8 cellular contexts compared by ENCODE assay signal in genomic region chr1:234599617-234600417, GRCh38. TPM values are rescaled to one million over a fixed set of nuclear protein-coding genes. Genes with fewer than 3 reads are reported as not detected.
A peak's percentile ranks its signal among the peaks of the same experiment; 100 is the strongest.
DNase-seq lines count a peak whose midpoint lies in the region; ATAC-seq, FAIRE-seq and TF ChIP-seq lines count a peak whose summit lies in the region.

No MANE protein-coding gene starts in this region.

- CTCF ChIA-PET in AG04449 (lab: Yijun Ruan, JAX) = interaction anchor here (0.8 to 2.5 kb wide), 7 partner anchors 15 to 491 kb away, joined by 3 to 22 read pairs (median 5); no protein-coding TSS in a partner anchor
- CTCF ChIA-PET in WTC11 (lab: Charles Lee) = interaction anchor here (0.6 to 2.4 kb wide), 7 partner anchors 9 to 484 kb away, joined by 3 to 8 read pairs (median 5); no protein-coding TSS in a partner anchor

- peaks cover 16% of the 10 kb centered on the region for H3K9me3 Mint-ChIP-seq in WTC11

- H3K27ac Mint-ChIP-seq in WTC11 = peak overlapping the region; percentile 84

- no peaks in the 10 kb centered on the region for H3K27me3 ChIP-seq in bronchial epithelial cell (ENCODE audit: control insufficient read depth, insufficient read depth, low read length)

- TF ChIP-seq CTCF in AG04449 (IDR thresholded peaks at IDR 0.05; ENCODE audit: insufficient read depth, low read length, missing control alignments) = no peak
- TF ChIP-seq CTCF in WTC11 (IDR thresholded peaks at IDR 0.05) = no peak
- no peak for TF ChIP-seq CTCF in bronchial epithelial cell (IDR thresholded peaks at IDR 0.05; ENCODE audit: insufficient read depth, low read length, severe bottlenecking)

- H3K4me3 Mint-ChIP-seq in WTC11 = peak overlapping the region; percentile 76

- H3K36me3 Mint-ChIP-seq in WTC11 = peaks cover 9% of the 10 kb centered on the region; the same call in 1 of the 2 replicates

- peaks cover 58% of the 10 kb centered on the region for H3K4me1 Mint-ChIP-seq in WTC11

- H3K36me3 ChIP-seq in bronchial epithelial cell (ENCODE audit: control insufficient read depth, insufficient read depth, low read length) = no peaks in the 10 kb centered on the region

- DNase-seq in AG04449 (ENCODE audit: low read depth, low spot score) (no peak), NCI-H2196 (lab: John Stamatoyannopoulos, UW; ENCODE audit: unreplicated experiment) (peak; percentile 68), WTC11 (ENCODE audit: low spot score) (peak; percentile 85), bronchial epithelial cell (ENCODE audit: low read depth) (no peak), inferior parietal cortex (ENCODE audit: extremely low spot score) (peak; percentile 75), smooth muscle cell of the brain vasculature (ENCODE audit: low read depth, low spot score) (peak; percentile 69)

- ATAC-seq in GM18868 (IDR thresholded peaks at IDR 0.05; ENCODE audit: unreplicated experiment) = peak; percentile 73
- ATAC-seq in HG03066 (IDR thresholded peaks at IDR 0.05; ENCODE audit: low read depth, unreplicated experiment) = peak; percentile 54
- ATAC-seq in WTC11 = peak; percentile 89

- FAIRE-seq in bronchial epithelial cell (lab: Jason Lieb, UNC) = no peak

- POLR2A ChIA-PET in AG04449 (lab: Yijun Ruan, JAX) (interaction anchor here (0.5 to 2.6 kb wide), 11 partner anchors 10 to 484 kb away, joined by 3 to 8 read pairs (median 4); partner anchors contain the start of gene IRF2BP2), WTC11 (lab: Charles Lee) (interaction anchor here (0.6 to 3.1 kb wide), 7 partner anchors 11 to 467 kb away, joined by 3 to 30 read pairs (median 3); partner anchors contain the start of gene IRF2BP2)

- H3K4me3 ChIP-seq in AG04449 (ENCODE audit: low read depth, low read length) (peak overlapping the region; percentile 61), bronchial epithelial cell (ENCODE audit: low read depth, low read length) (peak overlapping the region; percentile 31)

- H3K27me3 Mint-ChIP-seq in WTC11 (ENCODE audit: low read depth) = no peaks in the 10 kb centered on the region; the same call in 1 of the 2 replicates

TF ChIP-seq in WTC11, 78 proteins besides CTCF, POLR2A, EP300 and RAD21 (continues in another document):
- peak; percentile 45; the same call in 1 of the 2 replicates for TF ChIP-seq GABPB1 (CRISPR knock-in tag; IDR thresholded peaks at IDR 0.05)
- no peak for TF ChIP-seq ZNF671 (CRISPR knock-in tag; IDR thresholded peaks at IDR 0.05)
- TF ChIP-seq HMGXB4 (CRISPR knock-in tag; IDR thresholded peaks at IDR 0.05) = 0 out of 2 replicates have a peak, but pooled peaks have one; percentile 37
- TF ChIP-seq ZNF416 (CRISPR knock-in tag; IDR thresholded peaks at IDR 0.05) = no peak
- TF ChIP-seq USF1 (CRISPR knock-in tag; IDR thresholded peaks at IDR 0.05) = 0 out of 2 replicates have a peak, but pooled peaks have one; percentile 14
- no peak for TF ChIP-seq ZNF232 (CRISPR knock-in tag; IDR thresholded peaks at IDR 0.05)
- no peak for TF ChIP-seq FOXJ3 (CRISPR knock-in tag; IDR thresholded peaks at IDR 0.05; ENCODE audit: borderline replicate concordance)
- TF ChIP-seq FOXK1 (CRISPR knock-in tag; IDR thresholded peaks at IDR 0.05) = 0 out of 2 replicates have a peak, but pooled peaks have one; percentile 52
- TF ChIP-seq USF2 (CRISPR knock-in tag; IDR thresholded peaks at IDR 0.05) = no peak
- no peak for TF ChIP-seq RORB (CRISPR knock-in tag; IDR thresholded peaks at IDR 0.05)
- TF ChIP-seq ZBTB21 (CRISPR knock-in tag; IDR thresholded peaks at IDR 0.05; ENCODE audit: borderline replicate concordance) = no peak
- no peak for TF ChIP-seq CREB1 (CRISPR knock-in tag; IDR thresholded peaks at IDR 0.05)
- no peak for TF ChIP-seq ATF6 (CRISPR knock-in tag; IDR thresholded peaks at IDR 0.05)
- peak; percentile 55; the same call in 1 of the 2 replicates for TF ChIP-seq MYBL2 (CRISPR knock-in tag; IDR thresholded peaks at IDR 0.05)
- TF ChIP-seq E2F4 (CRISPR knock-in tag; IDR thresholded peaks at IDR 0.05; ENCODE audit: borderline replicate concordance, low read depth) = no peak
- TF ChIP-seq SMAD3 (CRISPR knock-in tag; IDR thresholded peaks at IDR 0.05; ENCODE audit: borderline replicate concordance) = 0 out of 2 replicates have a peak, but pooled peaks have one; percentile 19
- TF ChIP-seq TEAD4 (CRISPR knock-in tag; IDR thresholded peaks at IDR 0.05) = peak; percentile 42; the same call in 1 of the 2 replicates
- peak; percentile 77; the same call in 1 of the 2 replicates for TF ChIP-seq E2F5 (CRISPR knock-in tag; IDR thresholded peaks at IDR 0.05)
- TF ChIP-seq MAX (CRISPR knock-in tag; IDR thresholded peaks at IDR 0.05) = peak; percentile 84
- TF ChIP-seq CREM (CRISPR knock-in tag; IDR thresholded peaks at IDR 0.05) = 0 out of 2 replicates have a peak, but pooled peaks have one; percentile 26

RNA-seq across cellular contexts. Expression of gene IRF2BP2, which starts 10.2 kb away (rescaled TPM):
- total RNA-seq in WTC11 (2021) = 61.9 to 70.9 TPM (median 62.4 TPM) in 3 replicates
- total RNA-seq in bronchial epithelial cell = 64.1 and 80.3 TPM in 2 replicates

Comparison
In these comparisons a context has a peak if more than half of its experiments do, and no peak if none do; other contexts are left out.
1. DNase-seq: peak in NCI-H2196 (single experiment), WTC11 (single experiment), inferior parietal cortex (single experiment) and smooth muscle cell of the brain vasculature (single experiment); none in AG04449 (single experiment) and bronchial epithelial cell (single experiment).
2. Peak in every context shown above with its lines, with median percentiles within 50 percentile points of each other: ATAC-seq.